ENCODE assay signal across 18 cellular contexts in genomic region chr10:49230004-49230403, GRCh38. TPM values are rescaled to one million over a fixed set of nuclear protein-coding genes. Genes with fewer than 3 reads are reported as not detected.
DNase-seq lines count a peak whose midpoint lies in the region; ATAC-seq and TF ChIP-seq lines count a peak whose summit lies in the region.
"Had no signal": no experiment of that assay in that cellular context is flagged by ENCODE, and none has a peak within 500 bp of the region (broad histone marks: within the 10 kb centered on the region; RNA-seq: fewer than 3 reads in every experiment).

No MANE protein-coding gene starts in this region.

- TF ChIP-seq EP300 in esophagus muscularis mucosa (IDR thresholded peaks at IDR 0.05): no peak

- no peaks in the 10 kb centered on the region for H3K27me3 ChIP-seq in esophagus muscularis mucosa
- no peaks in the 10 kb centered on the region for H3K27me3 ChIP-seq in heart right ventricle
- H3K27me3 ChIP-seq: SJCRH30 had no signal

- TF ChIP-seq CTCF in esophagus muscularis mucosa (IDR thresholded peaks at IDR 0.05): no peak
- TF ChIP-seq CTCF in heart right ventricle (IDR thresholded peaks at IDR 0.05): no peak

- DNase-seq in DMS153 treated with DMSO at 0.1 percent for 48 hours (lab: John Stamatoyannopoulos, UW; ENCODE audit: unreplicated experiment) (peak; percentile 4), NCI-H1105 (lab: John Stamatoyannopoulos, UW) (peak; percentile 37), NCI-H510A (lab: John Stamatoyannopoulos, UW) (peak; percentile 74), esophagus muscularis mucosa (ENCODE audit: extremely low spot score) (peak; percentile 57), activated gamma-delta T cell (lab: John Stamatoyannopoulos, UW) (no peak), RKO (ENCODE audit: low spot score) (no peak), heart right ventricle (no peak)
- DNase-seq: Caco-2; CD4-positive, alpha-beta T cell; MM.1S; NCI-H1092 treated with DMSO at 0.1 percent for 48 hours; NCI-H2029; NCI-H82; PC-3; SJCRH30 had no signal

- no peak for TF ChIP-seq POLR2A in esophagus muscularis mucosa (IDR thresholded peaks at IDR 0.05; ENCODE audit: low read depth)

- H3K27ac ChIP-seq in esophagus muscularis mucosa (replicated peaks in 1 of 4): no peak overlapping the region
- no peak overlapping the region for H3K27ac ChIP-seq in heart right ventricle
- H3K27ac ChIP-seq: A549, SJCRH30 had no signal

- intact Hi-C loops in esophagus muscularis mucosa (cut with DNase I) (no loop called here), heart right ventricle (cut with DNase I) (no loop called here)

- H3K4me1 ChIP-seq in esophagus muscularis mucosa (peaks cover 0 to 5% (median 0%) of the 10 kb centered on the region in 4 donors), heart right ventricle (peaks cover 0 to 20% (median 8%) of the 10 kb centered on the region in 9 donors)
- H3K4me1 ChIP-seq: A549, Caco-2 had no signal

- H3K4me3 ChIP-seq in esophagus muscularis mucosa (no peak overlapping the region), heart right ventricle (no peak overlapping the region)
- H3K4me3 ChIP-seq: A549, SJCRH30 had no signal

- no peak for ATAC-seq in heart right ventricle
- ATAC-seq: A549, PC-3 had no signal

- H3K36me3 ChIP-seq in esophagus muscularis mucosa: no peaks in the 10 kb centered on the region
- no peaks in the 10 kb centered on the region for H3K36me3 ChIP-seq in heart right ventricle
- H3K36me3 ChIP-seq: SJCRH30 had no signal

- WGBS in esophagus muscularis mucosa: 87% methylated on average over 7 of the region's 7 CpGs
- 94 to 95% methylated on average over 7 of the region's 7 CpGs for whole genome bisulfite sequencing in heart right ventricle, 2 donors

- H3K9me3 ChIP-seq in esophagus muscularis mucosa (no peaks in the 10 kb centered on the region), heart right ventricle (no peaks in the 10 kb centered on the region)
- H3K9me3 ChIP-seq: A549, Caco-2, SJCRH30 had no signal

RNA-seq across cellular contexts. Expression of gene TMEM273, which starts 41.8 kb away (rescaled TPM):
- total RNA-seq in esophagus muscularis mucosa (10 to 100 TPM; 11.6 to 36.8 (median 25.1) TPM), heart right ventricle (10 to 100 TPM; 10.9 to 27.3 (median 18.6) TPM)
- polyA plus RNA-seq in heart right ventricle: 10 to 100 TPM; 17.4 to 28.5 TPM
- total RNA-seq: Caco-2, LHCN-M2, PC-3 had no signal
- polyA plus RNA-seq: A549, BJ had no signal

Comparison
In these comparisons a context has a peak if more than half of its experiments do, and no peak if none do; other contexts are left out.
1. DNase-seq: peak in DMS153 treated with DMSO at 0.1 percent for 48 hours (single experiment), NCI-H1105 (single experiment), NCI-H510A (single experiment) and esophagus muscularis mucosa (single experiment); none in activated gamma-delta T cell (single experiment), RKO (single experiment) and heart right ventricle (0 of 2).